Comparison of ENCODE assay signal across 20 cellular contexts in genomic region chrX:47608130-47608810, GRCh38. TPM values are rescaled to one million over a fixed set of nuclear protein-coding genes. Genes with fewer than 3 reads are reported as not detected.
DNase-seq lines count a peak whose midpoint lies in the region; ATAC-seq and TF ChIP-seq lines count a peak whose summit lies in the region.
"Had no signal": no experiment of that assay in that cellular context is flagged by ENCODE, and none has a peak within 500 bp of the region (broad histone marks: within the 10 kb centered on the region; RNA-seq: fewer than 3 reads in every experiment).

No MANE protein-coding gene starts in this region.

- no peaks in the 10 kb centered on the region for H3F3A ChIP-seq in GM23338 (replicated peaks; ENCODE audit: low read depth)

- H3K9me2 ChIP-seq in GM23338 (ENCODE audit: insufficient read depth): no peaks in the 10 kb centered on the region

- ATAC-seq in GM23338 (peak; percentile 96), HG02884 (IDR thresholded peaks at IDR 0.05; ENCODE audit: unreplicated experiment) (no peak), psoas muscle (no peak), HG02642 (IDR thresholded peaks at IDR 0.05; ENCODE audit: poor library complexity, unreplicated experiment) (no peak)
- ATAC-seq: HepG2; Panc1; stimulated activated naive CD8-positive, alpha-beta T cell treated with anti-CD3 and anti-CD28 coated beads, Interleukin-15, amount 100 ng/mL, for 72 hours; upper lobe of right lung had no signal

- H3K36me3 ChIP-seq in GM23338 (ENCODE audit: insufficient read depth) (no peaks in the 10 kb centered on the region), NT2/D1 (ENCODE audit: insufficient read depth, insufficient read length, low read length) (no peaks in the 10 kb centered on the region), neutrophil (no peaks in the 10 kb centered on the region), psoas muscle (ENCODE audit: insufficient read depth in 1 of 2, low read depth in 1 of 2) (no peaks in the 10 kb centered on the region)
- H3K36me3 ChIP-seq: upper lobe of right lung had no signal

- peaks cover 4% of the 10 kb centered on the region for H3K27me3 Mint-ChIP-seq in GM23338 (ENCODE audit: insufficient read depth, low read depth, poor library complexity)
- H3K27me3 Mint-ChIP-seq: stimulated activated naive CD8-positive, alpha-beta T cell treated with anti-CD3 and anti-CD28 coated beads, Interleukin-15, amount 100 ng/mL, for 72 hours had no signal

- H3K4me3 Mint-ChIP-seq in GM23338: no peak overlapping the region; the same call in 1 of the 3 replicates

- H3K9me3 ChIP-seq in NT2/D1 (ENCODE audit: insufficient read depth, low read length): no peaks in the 10 kb centered on the region
- H3K9me3 ChIP-seq in neutrophil: no peaks in the 10 kb centered on the region
- no peaks in the 10 kb centered on the region for H3K9me3 ChIP-seq in psoas muscle
- H3K9me3 ChIP-seq: upper lobe of right lung had no signal

- no peak for TF ChIP-seq CTCF in GM23338 (conservative IDR thresholded peaks at IDR 0.05; ENCODE audit: low read depth in 2 of 2)
- TF ChIP-seq CTCF in fibroblast of pulmonary artery (IDR thresholded peaks at IDR 0.05; ENCODE audit: low read length, missing control alignments): no peak
- TF ChIP-seq CTCF in neutrophil (IDR thresholded peaks at IDR 0.05): no peak
- no peak for TF ChIP-seq CTCF in psoas muscle (IDR thresholded peaks at IDR 0.05)

- no peak overlapping the region for H3K4me2 ChIP-seq in GM23338

- DNase-seq in GM23338 (ENCODE audit: low spot score): peak; percentile 74
- peak; percentile 50 for DNase-seq in NT2/D1 (ENCODE audit: low read depth, low spot score)
- peak; percentile 42 for DNase-seq in fibroblast of pulmonary artery (ENCODE audit: low read depth)
- DNase-seq in activated effector memory CD4-positive, alpha-beta T cell treated with anti-CD3 and anti-CD28 coated beads, Interleukin-2, amount 50 U/mL, for 16 hours: no peak
- no peak for DNase-seq in psoas muscle
- DNase-seq: activated CD4-positive, alpha-beta T cell treated with anti-CD3 and anti-CD28 coated beads for 4 hours; activated CD8-positive, alpha-beta memory T cell treated with anti-CD3 and anti-CD28 coated beads, Interleukin-2, amount 50 U/mL, for 4 hours; activated gamma-delta T cell treated with Interleukin-2 at 50 U/mL for 16 hours; central memory CD4-positive, alpha-beta T cell; GOT3; NCI-H82; stimulated activated CD4-positive, alpha-beta T cell treated with anti-CD3 and anti-CD28 coated beads, Interleukin-2, amount 100 ng/mL, for 24 hours; stimulated activated naive CD8-positive, alpha-beta T cell treated with anti-CD3 and anti-CD28 coated beads, Interleukin-15, amount 100 ng/mL, for 72 hours; upper lobe of right lung had no signal

- H4K20me1 ChIP-seq in GM23338 (replicated peaks; ENCODE audit: insufficient read depth): no peaks in the 10 kb centered on the region

- WGBS in psoas muscle, 3 donors: 37 to 46% (median 44%) methylated on average over 9 of the region's 9 CpGs

- H2AFZ ChIP-seq in GM23338: no peak overlapping the region

- peaks cover 13% of the 10 kb centered on the region; the same call in 2 of the 3 replicates for H3K36me3 Mint-ChIP-seq in GM23338 (ENCODE audit: low read depth)

- no peaks in the 10 kb centered on the region for H3K9me3 Mint-ChIP-seq in GM23338
- H3K9me3 Mint-ChIP-seq: stimulated activated naive CD8-positive, alpha-beta T cell treated with anti-CD3 and anti-CD28 coated beads, Interleukin-15, amount 100 ng/mL, for 72 hours had no signal

- intact Hi-C loops in psoas muscle (cut with DNase I): no loop called here

- H3K4me1 Mint-ChIP-seq in GM23338: peaks cover 17% of the 10 kb centered on the region

- H3K9ac ChIP-seq in NT2/D1 (ENCODE audit: insufficient read length, low read depth): no peak overlapping the region

- 0 out of 2 replicates have a peak overlapping the region, but pooled peaks have one; percentile 59 for H3K27ac ChIP-seq in GM23338 (ENCODE audit: low read depth)
- H3K27ac ChIP-seq in neutrophil: peak overlapping the region; percentile 38
- no peak overlapping the region for H3K27ac ChIP-seq in psoas muscle
- H3K27ac ChIP-seq: upper lobe of right lung had no signal

- H3K4me1 ChIP-seq in GM23338 (ENCODE audit: insufficient read depth) (no peaks in the 10 kb centered on the region), NT2/D1 (ENCODE audit: insufficient read depth, insufficient read length) (peaks cover 5% of the 10 kb centered on the region), neutrophil (ENCODE audit: control insufficient read depth in 1 of 2, insufficient read depth in 1 of 2, low read depth in 1 of 2, low read length in 1 of 2) (peaks cover 19 to 31% of the 10 kb centered on the region in 2 experiments), psoas muscle (no peaks in the 10 kb centered on the region)
- H3K4me1 ChIP-seq: upper lobe of right lung had no signal

- peak overlapping the region; percentile 98 for H3K27ac Mint-ChIP-seq in GM23338

- H3K27me3 ChIP-seq in GM23338 (ENCODE audit: insufficient read depth) (no peaks in the 10 kb centered on the region), NT2/D1 (ENCODE audit: insufficient read depth, insufficient read length) (no peaks in the 10 kb centered on the region), neutrophil (no peaks in the 10 kb centered on the region), psoas muscle (ENCODE audit: insufficient read depth in 3 of 3, low read length in 2 of 3) (no peaks in the 10 kb centered on the region)
- H3K27me3 ChIP-seq: upper lobe of right lung had no signal

- no peaks in the 10 kb centered on the region for H3K79me2 ChIP-seq in GM23338 (replicated peaks; ENCODE audit: insufficient read depth)

- no peak overlapping the region; the same call in 1 of the 2 replicates for H3K4me3 ChIP-seq in GM23338
- no peak overlapping the region for H3K4me3 ChIP-seq in NT2/D1 (ENCODE audit: insufficient read length, low read depth)
- no peak overlapping the region for H3K4me3 ChIP-seq in fibroblast of pulmonary artery (replicated peaks; ENCODE audit: low read depth, low read length)
- H3K4me3 ChIP-seq in neutrophil (ENCODE audit: low read depth in 1 of 2, low read length in 1 of 2): no peak overlapping the region
- H3K4me3 ChIP-seq in psoas muscle: no peak overlapping the region
- H3K4me3 ChIP-seq: lung, upper lobe of right lung had no signal

TF ChIP-seq in GM23338, 12 proteins besides CTCF, POLR2A, EP300 and RAD21 (continues in another document):
- TF ChIP-seq, protein P1, sequence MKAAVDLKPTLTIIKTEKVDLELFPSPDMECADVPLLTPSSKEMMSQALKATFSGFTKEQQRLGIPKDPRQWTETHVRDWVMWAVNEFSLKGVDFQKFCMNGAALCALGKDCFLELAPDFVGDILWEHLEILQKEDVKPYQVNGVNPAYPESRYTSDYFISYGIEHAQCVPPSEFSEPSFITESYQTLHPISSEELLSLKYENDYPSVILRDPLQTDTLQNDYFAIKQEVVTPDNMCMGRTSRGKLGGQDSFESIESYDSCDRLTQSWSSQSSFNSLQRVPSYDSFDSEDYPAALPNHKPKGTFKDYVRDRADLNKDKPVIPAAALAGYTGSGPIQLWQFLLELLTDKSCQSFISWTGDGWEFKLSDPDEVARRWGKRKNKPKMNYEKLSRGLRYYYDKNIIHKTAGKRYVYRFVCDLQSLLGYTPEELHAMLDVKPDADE (IDR thresholded peaks at IDR 0.05): peak; percentile 65; the same call in 1 of the 2 replicates

RNA-seq across cellular contexts. Expression of gene SYN1, which starts 11.4 kb away (rescaled TPM):
- 4.7 and 6.7 TPM in 2 replicates for total RNA-seq in GM23338 (2014; rRNA removed; shearing (Covaris generic))
- polyA plus RNA-seq in GM23338 (2016; fragmentation: Nextera tagmentation; extraction: Ambion mirVana) (3.6 and 7.1 TPM in 2 replicates), psoas muscle (1 to 10 TPM in 2 of 3 donors, under 1 TPM in 1; 0.80 to 2.4 (median 2.3) TPM)
- 1 to 10 TPM in 3 of 4 donors, under 1 TPM in 1; 0.84 to 7.0 (median 2.6) TPM for total RNA-seq in psoas muscle
- total RNA-seq: HepG2 had no signal
- polyA plus RNA-seq: HepG2 had no signal

RNA-seq across cellular contexts. Expression of gene CFP, which starts 21.5 kb away (rescaled TPM):
- total RNA-seq in GM23338 (2014; rRNA removed; shearing (Covaris generic)): 1.9 and 2.2 TPM in 2 replicates
- polyA plus RNA-seq in GM23338 (2016; fragmentation: Nextera tagmentation; extraction: Ambion mirVana) (1.8 and 2.1 TPM in 2 replicates), psoas muscle (1 to 10 TPM in 1 of 3 donors, under 1 TPM in 2; 0.86 to 1.6 (median 0.90) TPM)
- total RNA-seq in psoas muscle: 1 to 10 TPM in 3 of 4 donors, under 1 TPM in 1; 0.51 to 1.8 (median 1.6) TPM
- total RNA-seq: HepG2 had no signal

RNA-seq across cellular contexts. Expression of gene TIMP1, which starts 26.0 kb away (rescaled TPM):
- total RNA-seq in GM23338 (2014; rRNA removed; shearing (Covaris generic)): 39.0 and 42.5 TPM in 2 replicates
- 117 and 121 TPM in 2 replicates for polyA plus RNA-seq in GM23338 (2016; fragmentation: Nextera tagmentation; extraction: Ambion mirVana)
- total RNA-seq in psoas muscle: 100 to 1,000 TPM in 1 of 4 donors, 10 to 100 TPM in 3; 33.2 to 157 (median 57.2) TPM
- 100 to 1,000 TPM in 1 of 3 donors, 10 to 100 TPM in 2; 15.7 to 190 (median 33.7) TPM for polyA plus RNA-seq in psoas muscle

RNA-seq across cellular contexts. Expression of gene ELK1, which starts 42.1 kb away (rescaled TPM):
- total RNA-seq in GM23338 (2014; rRNA removed; shearing (Covaris generic)): 24.4 and 39.5 TPM in 2 replicates
- polyA plus RNA-seq in GM23338 (2016; fragmentation: Nextera tagmentation; extraction: Ambion mirVana) (17.9 and 19.2 TPM in 2 replicates), psoas muscle (10 to 100 TPM; 18.7 to 42.8 (median 33.3) TPM)
- total RNA-seq in psoas muscle: 10 to 100 TPM; 30.7 to 55.7 (median 34.2) TPM

RNA-seq across cellular contexts. Expression of gene ARAF, which starts 47.3 kb away (rescaled TPM):
- 18.0 and 28.2 TPM in 2 replicates for total RNA-seq in GM23338 (2014; rRNA removed; shearing (Covaris generic))
- polyA plus RNA-seq in GM23338 (2016; fragmentation: Nextera tagmentation; extraction: Ambion mirVana): 35.9 and 43.9 TPM in 2 replicates
- 100 to 1,000 TPM; 101 to 118 (median 108) TPM for total RNA-seq in psoas muscle
- 10 to 100 TPM; 54.3 to 63.9 (median 61.6) TPM for polyA plus RNA-seq in psoas muscle

Comparison
In these comparisons a context has a peak if more than half of its experiments do, and no peak if none do; other contexts are left out.
1. DNase-seq: peak in GM23338 (single experiment), NT2/D1 (single experiment) and fibroblast of pulmonary artery (single experiment); none in activated effector memory CD4-positive, alpha-beta T cell treated with anti-CD3 and anti-CD28 coated beads, Interleukin-2, amount 50 U/mL, for 16 hours (single experiment) and psoas muscle (0 of 2).